ENCODE assay signal across 15 cellular contexts in genomic region chr15:72070817-72071447, GRCh38.
"Had no signal": no experiment of that assay in that cellular context is flagged by ENCODE, and none has a peak within 500 bp of the region (broad histone marks: within the 10 kb centered on the region; RNA-seq: fewer than 3 reads in every experiment).

No MANE protein-coding gene starts in this region.

- H3K4me3 ChIP-seq: esophagus squamous epithelium, heart left ventricle, testis had no signal

- H3K27me3 Mint-ChIP-seq: activated CD8-positive, alpha-beta memory T cell treated with anti-CD3 and anti-CD28 coated beads, Interleukin-2, amount 10 ng/mL, durations not matched to agents 7 days and 5 days; natural killer cell treated with Interleukin-12 subunit alpha and Interleukin-12 subunit beta and Interleukin-15 and Interleukin-18, amount 100 ng/mL, for 72 hours; stimulated activated naive CD8-positive, alpha-beta T cell treated with anti-CD3 and anti-CD28 coated beads, Interleukin-15, amount 100 ng/mL, for 72 hours had no signal

- DNase-seq: activated CD8-positive, alpha-beta memory T cell treated with anti-CD3 and anti-CD28 coated beads, Interleukin-2, amount 10 ng/mL, durations not matched to agents 7 days and 5 days; activated effector memory CD4-positive, alpha-beta T cell treated with anti-CD3 and anti-CD28 coated beads, Interleukin-2, amount 50 U/mL, for 16 hours; activated T-cell treated with anti-CD3 and anti-CD28 coated beads, Interleukin-2, amount 50 U/mL, for 4 hours; anterior cingulate cortex; esophagus squamous epithelium; foreskin keratinocyte; heart left ventricle; left colon; stimulated activated CD4-positive, alpha-beta T cell treated with anti-CD3 and anti-CD28 coated beads, Interleukin-2, amount 100 ng/mL, for 48 hours; stimulated activated CD8-positive, alpha-beta memory T cell treated with anti-CD3 and anti-CD28 coated beads, Interleukin-4, amount 100 ng/mL, for 48 hours; stimulated activated naive CD8-positive, alpha-beta T cell treated with anti-CD3 and anti-CD28 coated beads, Interleukin-15, amount 100 ng/mL, for 72 hours; testis had no signal

- H3K27ac Mint-ChIP-seq: activated CD8-positive, alpha-beta memory T cell treated with anti-CD3 and anti-CD28 coated beads, Interleukin-2, amount 10 ng/mL, durations not matched to agents 7 days and 5 days; activated naive CD4-positive, alpha-beta T cell treated with anti-CD3 and anti-CD28 coated beads, Interleukin-2, amount 50 U/mL, for 72 hours; natural killer cell treated with Interleukin-12 subunit alpha and Interleukin-12 subunit beta and Interleukin-15 and Interleukin-18, amount 100 ng/mL, for 72 hours; stimulated activated naive CD8-positive, alpha-beta T cell treated with anti-CD3 and anti-CD28 coated beads, Interleukin-15, amount 100 ng/mL, for 72 hours had no signal

- H3K27me3 ChIP-seq: esophagus squamous epithelium, foreskin keratinocyte, heart left ventricle, testis had no signal

- H3K36me3 ChIP-seq: esophagus squamous epithelium, heart left ventricle had no signal

- H3K9me3 Mint-ChIP-seq: activated naive CD4-positive, alpha-beta T cell treated with anti-CD3 and anti-CD28 coated beads, Interleukin-2, amount 50 U/mL, for 72 hours; activated T-cell treated with anti-CD3 and anti-CD28 coated beads, Interleukin-2, amount 50 U/mL, for 4 hours; natural killer cell treated with Interleukin-12 subunit alpha and Interleukin-12 subunit beta and Interleukin-15 and Interleukin-18, amount 100 ng/mL, for 72 hours; stimulated activated naive CD8-positive, alpha-beta T cell treated with anti-CD3 and anti-CD28 coated beads, Interleukin-15, amount 100 ng/mL, for 72 hours had no signal

- H3K4me1 Mint-ChIP-seq: activated CD8-positive, alpha-beta memory T cell treated with anti-CD3 and anti-CD28 coated beads, Interleukin-2, amount 10 ng/mL, durations not matched to agents 7 days and 5 days had no signal

- H3K4me1 ChIP-seq: esophagus squamous epithelium, foreskin keratinocyte, testis had no signal

- H3K9me3 ChIP-seq: esophagus squamous epithelium, heart left ventricle, testis had no signal

- ATAC-seq: activated CD4-positive, CD25-positive, alpha-beta regulatory T cell treated with anti-CD3 and anti-CD28 coated beads, Interleukin-2, amount 50 U/mL, for 24 hours; activated CD8-positive, alpha-beta memory T cell treated with anti-CD3 and anti-CD28 coated beads, Interleukin-2, amount 10 ng/mL, durations not matched to agents 7 days and 5 days; activated naive CD4-positive, alpha-beta T cell treated with anti-CD3 and anti-CD28 coated beads, Interleukin-2, amount 50 U/mL, for 72 hours; activated T-cell treated with anti-CD3 and anti-CD28 coated beads, Interleukin-2, amount 50 U/mL, for 4 hours; foreskin keratinocyte; heart left ventricle; left colon; natural killer cell treated with Interleukin-12 subunit alpha and Interleukin-12 subunit beta and Interleukin-15 and Interleukin-18, amount 100 ng/mL, for 72 hours; stimulated activated naive CD8-positive, alpha-beta T cell treated with anti-CD3 and anti-CD28 coated beads, Interleukin-15, amount 100 ng/mL, for 72 hours had no signal

- H3K36me3 Mint-ChIP-seq: activated naive CD4-positive, alpha-beta T cell treated with anti-CD3 and anti-CD28 coated beads, Interleukin-2, amount 50 U/mL, for 72 hours; natural killer cell treated with Interleukin-12 subunit alpha and Interleukin-12 subunit beta and Interleukin-15 and Interleukin-18, amount 100 ng/mL, for 72 hours had no signal

- H3K4me3 Mint-ChIP-seq: activated CD8-positive, alpha-beta memory T cell treated with anti-CD3 and anti-CD28 coated beads, Interleukin-2, amount 10 ng/mL, durations not matched to agents 7 days and 5 days; activated T-cell treated with anti-CD3 and anti-CD28 coated beads, Interleukin-2, amount 50 U/mL, for 4 hours; natural killer cell treated with Interleukin-12 subunit alpha and Interleukin-12 subunit beta and Interleukin-15 and Interleukin-18, amount 100 ng/mL, for 72 hours; stimulated activated naive CD8-positive, alpha-beta T cell treated with anti-CD3 and anti-CD28 coated beads, Interleukin-15, amount 100 ng/mL, for 72 hours had no signal

- H3K27ac ChIP-seq: esophagus squamous epithelium, foreskin keratinocyte, heart left ventricle, testis had no signal
